ENCODE assay signal across 16 cellular contexts in genomic region chr1:10386761-10387482, GRCh38. TPM values are rescaled to one million over a fixed set of nuclear protein-coding genes. Genes with fewer than 3 reads are reported as not detected.
DNase-seq lines count a peak whose midpoint lies in the region; ATAC-seq and TF ChIP-seq lines count a peak whose summit lies in the region.
"Had no signal": no experiment of that assay in that cellular context is flagged by ENCODE, and none has a peak within 500 bp of the region (broad histone marks: within the 10 kb centered on the region; RNA-seq: fewer than 3 reads in every experiment).

No MANE protein-coding gene starts in this region.

- H3K36me3 Mint-ChIP-seq in neural progenitor cell (peaks cover 36% of the 10 kb centered on the region), endothelial cell (ENCODE audit: low read depth, unreplicated experiment) (peaks cover 27% of the 10 kb centered on the region)
- H3K36me3 Mint-ChIP-seq in activated CD8-positive, alpha-beta memory T cell treated with anti-CD3 and anti-CD28 coated beads, Interleukin-2, amount 10 ng/mL, durations not matched to agents 7 days and 5 days = no peaks in the 10 kb centered on the region
- H3K36me3 Mint-ChIP-seq: CD8-positive, alpha-beta T cell had no signal

- no peak for TF ChIP-seq CTCF in HL-60 (IDR thresholded peaks at IDR 0.05; ENCODE audit: insufficient read depth, low read length)
- no peak for TF ChIP-seq CTCF in dorsolateral prefrontal cortex (IDR thresholded peaks at IDR 0.05 in 54 of 56, conservative IDR thresholded peaks at IDR 0.05 in 2 of 56; ENCODE audit: low read depth in 1 of 56, partially characterized antibody in 56 of 56)
- TF ChIP-seq CTCF in neural progenitor cell (IDR thresholded peaks at IDR 0.05) = no peak
- TF ChIP-seq CTCF in tibial artery (IDR thresholded peaks at IDR 0.05) = no peak
- no peak for TF ChIP-seq CTCF in endothelial cell (IDR thresholded peaks at IDR 0.05; ENCODE audit: unreplicated experiment)

- no peaks in the 10 kb centered on the region for H3K9me3 ChIP-seq in neural progenitor cell (ENCODE audit: low read depth)
- no peaks in the 10 kb centered on the region for H3K9me3 ChIP-seq in tibial artery

- peaks cover 30% of the 10 kb centered on the region for H3F3A ChIP-seq in neural progenitor cell (ENCODE audit: low read depth)

- no peaks in the 10 kb centered on the region for H3K27me3 ChIP-seq in HL-60 (ENCODE audit: insufficient read depth, poor library complexity, severe bottlenecking)
- no peaks in the 10 kb centered on the region for H3K27me3 ChIP-seq in dorsolateral prefrontal cortex
- no peaks in the 10 kb centered on the region for H3K27me3 ChIP-seq in neural progenitor cell
- no peaks in the 10 kb centered on the region for H3K27me3 ChIP-seq in tibial artery
- H3K27me3 ChIP-seq: brain microvascular endothelial cell had no signal

- ATAC-seq in GM19452 (IDR thresholded peaks at IDR 0.05; ENCODE audit: unreplicated experiment) = no peak
- no peak for ATAC-seq in activated CD8-positive, alpha-beta memory T cell treated with anti-CD3 and anti-CD28 coated beads, Interleukin-2, amount 10 ng/mL, durations not matched to agents 7 days and 5 days
- ATAC-seq: activated CD8-positive, alpha-beta T cell treated with anti-CD3 and anti-CD28 coated beads for 36 hours; CD8-positive, alpha-beta T cell had no signal

- H3K4me3 Mint-ChIP-seq in neural progenitor cell = no peak overlapping the region
- H3K4me3 Mint-ChIP-seq in activated CD8-positive, alpha-beta memory T cell treated with anti-CD3 and anti-CD28 coated beads, Interleukin-2, amount 10 ng/mL, durations not matched to agents 7 days and 5 days = no peak overlapping the region
- no peak overlapping the region for H3K4me3 Mint-ChIP-seq in endothelial cell (ENCODE audit: unreplicated experiment)
- H3K4me3 Mint-ChIP-seq: activated CD8-positive, alpha-beta T cell treated with anti-CD3 and anti-CD28 coated beads for 36 hours; CD8-positive, alpha-beta T cell had no signal

- peaks cover 7% of the 10 kb centered on the region for H4K20me1 ChIP-seq in neural progenitor cell (ENCODE audit: low read depth)

- no peak overlapping the region for H3K9ac ChIP-seq in neural progenitor cell
- H3K9ac ChIP-seq: parathyroid adenoma had no signal

- intact Hi-C loops in dorsolateral prefrontal cortex (cut with DNase I) (no loop called here), tibial artery (cut with DNase I; ENCODE audit: low total_unique reads) (no loop called here)

- H3K9me3 Mint-ChIP-seq in neural progenitor cell (peaks cover 1% of the 10 kb centered on the region), endothelial cell (ENCODE audit: unreplicated experiment) (no peaks in the 10 kb centered on the region)
- H3K9me3 Mint-ChIP-seq in activated CD8-positive, alpha-beta memory T cell treated with anti-CD3 and anti-CD28 coated beads, Interleukin-2, amount 10 ng/mL, durations not matched to agents 7 days and 5 days (ENCODE audit: low read depth) = no peaks in the 10 kb centered on the region
- H3K9me3 Mint-ChIP-seq: activated CD8-positive, alpha-beta T cell treated with anti-CD3 and anti-CD28 coated beads for 36 hours; CD8-positive, alpha-beta T cell had no signal

- H3K4me1 Mint-ChIP-seq in neural progenitor cell (peaks cover 28% of the 10 kb centered on the region), endothelial cell (ENCODE audit: unreplicated experiment) (peaks cover 19% of the 10 kb centered on the region)
- no peaks in the 10 kb centered on the region for H3K4me1 Mint-ChIP-seq in activated CD8-positive, alpha-beta memory T cell treated with anti-CD3 and anti-CD28 coated beads, Interleukin-2, amount 10 ng/mL, durations not matched to agents 7 days and 5 days

- H3K27ac ChIP-seq in HL-60 (replicated peaks) (peak overlapping the region; percentile 80), dorsolateral prefrontal cortex (peak overlapping the region in 55 of 59 donors; percentile 43 to 90 (median 77)), neural progenitor cell (peak overlapping the region; percentile 53), tibial artery (peak overlapping the region; percentile 16 to 63)
- H3K27ac ChIP-seq: parathyroid adenoma had no signal

- peak overlapping the region; percentile 62 for H3K4me2 ChIP-seq in neural progenitor cell

- CTCF ChIA-PET in activated CD8-positive, alpha-beta memory T cell treated with anti-CD3 and anti-CD28 coated beads, Interleukin-2, amount 10 ng/mL, durations not matched to agents 7 days and 5 days (lab: Charles Lee) = interaction anchor here (0.6 to 2.1 kb wide), 3 partner anchors 9 to 472 kb away, joined by 3 to 7 read pairs (median 3); no protein-coding TSS in a partner anchor

- DNase-seq in HL-60 (ENCODE audit: low read depth in 1 of 2, low spot score in 1 of 2) (no peak), dorsolateral prefrontal cortex (no peak), neural progenitor cell (ENCODE audit: low spot score) (no peak), tibial artery (no peak), endothelial cell (ENCODE audit: low spot score) (no peak)
- DNase-seq in activated CD8-positive, alpha-beta memory T cell treated with anti-CD3 and anti-CD28 coated beads, Interleukin-2, amount 10 ng/mL, durations not matched to agents 7 days and 5 days = no peak
- DNase-seq: activated CD8-positive, alpha-beta T cell treated with anti-CD3 and anti-CD28 coated beads for 36 hours; activated effector memory CD4-positive, alpha-beta T cell treated with anti-CD3 and anti-CD28 coated beads, Interleukin-2, amount 50 U/mL, for 16 hours; CD8-positive, alpha-beta T cell; NCI-H2029; SHP77 treated with DMSO at 0.1 percent for 48 hours; stimulated activated CD4-positive, alpha-beta T cell treated with anti-CD3 and anti-CD28 coated beads, Interleukin-2, amount 100 ng/mL, for 24 hours had no signal

- H3K36me3 ChIP-seq in neural progenitor cell (no peaks in the 10 kb centered on the region), tibial artery (no peaks in the 10 kb centered on the region)
- H3K36me3 ChIP-seq: brain microvascular endothelial cell had no signal

- H3K4me1 ChIP-seq in neural progenitor cell (peaks cover 18% of the 10 kb centered on the region), tibial artery (peaks cover 0 to 13% (median 9%) of the 10 kb centered on the region in 4 donors)
- H3K4me1 ChIP-seq: parathyroid adenoma had no signal

- H3K27me3 Mint-ChIP-seq in neural progenitor cell (ENCODE audit: insufficient read depth, low read depth) = peaks cover 2% of the 10 kb centered on the region
- H3K27me3 Mint-ChIP-seq in activated CD8-positive, alpha-beta memory T cell treated with anti-CD3 and anti-CD28 coated beads, Interleukin-2, amount 10 ng/mL, durations not matched to agents 7 days and 5 days = no peaks in the 10 kb centered on the region
- peaks cover 8% of the 10 kb centered on the region for H3K27me3 Mint-ChIP-seq in endothelial cell (ENCODE audit: unreplicated experiment)
- H3K27me3 Mint-ChIP-seq: activated CD8-positive, alpha-beta T cell treated with anti-CD3 and anti-CD28 coated beads for 36 hours had no signal

- H3K4me3 ChIP-seq in HL-60 (replicated peaks; ENCODE audit: insufficient read depth, low read length) = no peak overlapping the region
- no peak overlapping the region for H3K4me3 ChIP-seq in dorsolateral prefrontal cortex
- H3K4me3 ChIP-seq in neural progenitor cell = no peak overlapping the region
- H3K4me3 ChIP-seq in tibial artery = no peak overlapping the region
- H3K4me3 ChIP-seq: lung had no signal

- H3K27ac Mint-ChIP-seq in neural progenitor cell = peak overlapping the region; percentile 62
- H3K27ac Mint-ChIP-seq in activated CD8-positive, alpha-beta memory T cell treated with anti-CD3 and anti-CD28 coated beads, Interleukin-2, amount 10 ng/mL, durations not matched to agents 7 days and 5 days = no peak overlapping the region
- no peak overlapping the region for H3K27ac Mint-ChIP-seq in endothelial cell (ENCODE audit: unreplicated experiment)
- H3K27ac Mint-ChIP-seq: activated CD8-positive, alpha-beta T cell treated with anti-CD3 and anti-CD28 coated beads for 36 hours; CD8-positive, alpha-beta T cell had no signal

- no peak overlapping the region for H2AFZ ChIP-seq in neural progenitor cell (replicated peaks)
- H2AFZ ChIP-seq: parathyroid adenoma had no signal

- H3K79me2 ChIP-seq in neural progenitor cell (ENCODE audit: low read depth) = no peaks in the 10 kb centered on the region
- H3K79me2 ChIP-seq: parathyroid adenoma had no signal

RNA-seq across cellular contexts. Expression of gene PGD, which starts 11.9 kb away (rescaled TPM):
- 10 to 100 TPM; 47.6 to 99.3 (median 70.6) TPM for total RNA-seq in dorsolateral prefrontal cortex
- 207 and 265 TPM in 2 replicates for total RNA-seq in neural progenitor cell (ENCODE audit: low replicate concordance)
- total RNA-seq in activated CD8-positive, alpha-beta memory T cell treated with anti-CD3 and anti-CD28 coated beads, Interleukin-2, amount 10 ng/mL, durations not matched to agents 7 days and 5 days = 100 to 1,000 TPM in 1 of 2 experiments, 10 to 100 TPM in 1; 74.9 to 128 TPM
- 196 TPM for total RNA-seq in endothelial cell (ENCODE audit: unreplicated experiment)

RNA-seq across cellular contexts. Expression of gene CENPS, which starts 43.3 kb away (rescaled TPM):
- total RNA-seq in dorsolateral prefrontal cortex (10 to 100 TPM in 108 of 120 experiments, 1 to 10 TPM in 12; 7.2 to 24.1 (median 14.9) TPM), neural progenitor cell (ENCODE audit: low replicate concordance) (16.2 and 17.6 TPM in 2 replicates), endothelial cell (ENCODE audit: unreplicated experiment) (9.8 TPM)
- total RNA-seq in activated CD8-positive, alpha-beta memory T cell treated with anti-CD3 and anti-CD28 coated beads, Interleukin-2, amount 10 ng/mL, durations not matched to agents 7 days and 5 days = 10 to 100 TPM; 14.8 to 18.6 TPM
